In the genomic region with DNA sequence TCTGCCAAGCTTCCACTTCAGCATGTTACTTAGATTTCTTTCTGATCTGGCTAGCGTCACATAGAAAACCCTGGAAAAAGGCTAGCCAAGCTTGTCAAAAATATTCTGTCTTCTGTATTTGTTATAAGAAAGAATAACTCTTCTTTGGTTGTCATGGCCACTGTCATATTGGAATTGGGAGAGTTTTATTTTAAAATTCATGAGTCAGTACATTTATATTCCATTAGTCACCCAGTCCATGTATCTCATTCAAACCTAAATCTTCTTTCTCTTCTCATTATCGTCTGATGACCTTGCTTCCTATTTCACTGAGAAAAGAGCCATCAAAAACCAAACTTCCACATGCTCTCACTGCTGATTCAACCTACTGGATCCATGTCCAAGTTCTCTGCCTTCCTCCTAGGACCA, we compare ENCODE assay signal across 14 cellular contexts.
DNase-seq lines count a peak whose midpoint lies in the region; ATAC-seq and TF ChIP-seq lines count a peak whose summit lies in the region.
"Had no signal": no experiment of that assay in that cellular context is flagged by ENCODE, and none has a peak within 500 bp of the region (broad histone marks: within the 10 kb centered on the region; RNA-seq: fewer than 3 reads in every experiment).

No MANE protein-coding gene starts in this region.

- CTCF ChIA-PET in AG04450 (lab: Charles Lee) = no interaction called here

- H3K27me3 Mint-ChIP-seq in T-helper 17 cell = no peaks in the 10 kb centered on the region
- H3K27me3 Mint-ChIP-seq: activated CD8-positive, alpha-beta memory T cell treated with anti-CD3 and anti-CD28 coated beads, Interleukin-2, amount 10 ng/mL, durations not matched to agents 7 days and 5 days had no signal

- POLR2A ChIA-PET in AG04450 (lab: Yijun Ruan, JAX) = no interaction called here

- H3K27ac ChIP-seq in AG04450 (ENCODE audit: low read depth, low read length) = peak overlapping the region; percentile 32
- H3K27ac ChIP-seq: BLaER1, left lung, pancreas had no signal

- DNase-seq in AG04450 (ENCODE audit: low read depth, low spot score) = peak; percentile 16
- DNase-seq in M059J (ENCODE audit: low read depth) = peak; percentile 95
- peak; percentile 47 for DNase-seq in dedifferentiated amniotic fluid mesenchymal stem cell (ENCODE audit: extremely low spot score)
- DNase-seq in myocyte (ENCODE audit: low read depth) = peak; percentile 59
- no peak for DNase-seq in NCI-H1694 (lab: John Stamatoyannopoulos, UW)
- no peak for DNase-seq in NCI-H2196 treated with DMSO at 0.1 percent for 48 hours (lab: John Stamatoyannopoulos, UW; ENCODE audit: unreplicated experiment)
- DNase-seq in T-helper 17 cell = no peak
- DNase-seq: activated CD8-positive, alpha-beta memory T cell treated with anti-CD3 and anti-CD28 coated beads, Interleukin-2, amount 10 ng/mL, durations not matched to agents 7 days and 5 days; anterior cingulate cortex; left lung; NCI-H2107; pancreas had no signal

- no peaks in the 10 kb centered on the region for H3K4me1 Mint-ChIP-seq in T-helper 17 cell

- H3K27ac Mint-ChIP-seq in T-helper 17 cell = no peak overlapping the region
- H3K27ac Mint-ChIP-seq: activated CD8-positive, alpha-beta memory T cell treated with anti-CD3 and anti-CD28 coated beads, Interleukin-2, amount 10 ng/mL, durations not matched to agents 7 days and 5 days had no signal

- H3K4me3 Mint-ChIP-seq in T-helper 17 cell = no peak overlapping the region
- H3K4me3 Mint-ChIP-seq: activated CD8-positive, alpha-beta memory T cell treated with anti-CD3 and anti-CD28 coated beads, Interleukin-2, amount 10 ng/mL, durations not matched to agents 7 days and 5 days had no signal

- H3K4me3 ChIP-seq in AG04450 (ENCODE audit: low read depth, low read length) = no peak overlapping the region
- H3K4me3 ChIP-seq: BLaER1, left lung, pancreas had no signal

- ATAC-seq in HG02981 (IDR thresholded peaks at IDR 0.05; ENCODE audit: unreplicated experiment) = no peak
- ATAC-seq in T-helper 17 cell = no peak
- ATAC-seq: activated CD8-positive, alpha-beta memory T cell treated with anti-CD3 and anti-CD28 coated beads, Interleukin-2, amount 10 ng/mL, durations not matched to agents 7 days and 5 days; left lung; pancreas had no signal

- H3K9me3 ChIP-seq in AG04450 (ENCODE audit: control insufficient read depth, insufficient read depth, low read length) (no peaks in the 10 kb centered on the region), T-helper 17 cell (ENCODE audit: control insufficient read depth, low read length, poor library complexity, severe bottlenecking) (no peaks in the 10 kb centered on the region)
- H3K9me3 ChIP-seq: left lung, pancreas had no signal

- H3K36me3 Mint-ChIP-seq in T-helper 17 cell (ENCODE audit: low read depth) = peaks cover 6% of the 10 kb centered on the region
- H3K36me3 Mint-ChIP-seq: activated CD8-positive, alpha-beta memory T cell treated with anti-CD3 and anti-CD28 coated beads, Interleukin-2, amount 10 ng/mL, durations not matched to agents 7 days and 5 days had no signal

- no peak for TF ChIP-seq CTCF in AG04450 (IDR thresholded peaks at IDR 0.05; ENCODE audit: low read depth, low read length)

- H3K27me3 ChIP-seq in AG04450 (ENCODE audit: control insufficient read depth, insufficient read depth, low read length) = no peaks in the 10 kb centered on the region
- H3K27me3 ChIP-seq: BLaER1, left lung, pancreas had no signal

Comparison
In these comparisons a context has a peak if more than half of its experiments do, and no peak if none do; other contexts are left out.
1. DNase-seq: peak in AG04450 (single experiment), M059J (single experiment), dedifferentiated amniotic fluid mesenchymal stem cell (single experiment) and myocyte (single experiment); none in NCI-H1694 (single experiment), NCI-H2196 treated with DMSO at 0.1 percent for 48 hours (single experiment) and T-helper 17 cell (0 of 3).